In genomic region chr1:61395156-61395555, GRCh38 we compare ENCODE assay signal across 23 cellular contexts.
"Had no signal": no experiment of that assay in that cellular context is flagged by ENCODE, and none has a peak within 500 bp of the region (broad histone marks: within the 10 kb centered on the region; RNA-seq: fewer than 3 reads in every experiment).

No MANE protein-coding gene starts in this region.

- H3K4me1 Mint-ChIP-seq: activated T-helper 17 cell treated with anti-CD3 and anti-CD28 coated beads, Interleukin-2, amount 50 U/mL, for 72 hours; immature natural killer cell; natural killer cell; stimulated activated memory B cell treated with anti-CD40 and anti-IgM and Interleukin-4, amounts not matched to agents 10 μg/mL and 1 μg/mL and 100 μg/mL, for 72 hours had no signal

- H3K36me3 ChIP-seq: neutrophil, ovary, transverse colon had no signal

- H3K9me3 Mint-ChIP-seq: activated T-cell treated with anti-CD3 and anti-CD28 coated beads, Interleukin-2, amount 50 U/mL, for 24 hours; activated T-helper 17 cell treated with anti-CD3 and anti-CD28 coated beads, Interleukin-2, amount 50 U/mL, for 72 hours; effector memory CD8-positive, alpha-beta T cell; immature natural killer cell; natural killer cell; stimulated activated memory B cell treated with anti-CD40 and anti-IgM and Interleukin-4, amounts not matched to agents 10 μg/mL and 1 μg/mL and 100 μg/mL, for 72 hours had no signal

- H3K9me3 ChIP-seq: esophagus muscularis mucosa, left ventricle myocardium inferior, neutrophil, ovary, stomach, suprapubic skin, transverse colon had no signal

- H3K27me3 Mint-ChIP-seq: activated naive CD8-positive, alpha-beta T cell; activated T-cell treated with anti-CD3 and anti-CD28 coated beads, Interleukin-2, amount 50 U/mL, for 24 hours; activated T-helper 17 cell treated with anti-CD3 and anti-CD28 coated beads, Interleukin-2, amount 50 U/mL, for 72 hours; effector memory CD8-positive, alpha-beta T cell had no signal

- H3K27me3 ChIP-seq: dorsolateral prefrontal cortex, esophagus muscularis mucosa, foreskin keratinocyte, hepatocyte, neutrophil, ovary, stomach, suprapubic skin, transverse colon had no signal

- H3K4me3 ChIP-seq: dorsolateral prefrontal cortex, esophagus muscularis mucosa, hepatocyte, left ventricle myocardium inferior, ovary, stomach, suprapubic skin, transverse colon had no signal

- H3K36me3 Mint-ChIP-seq: immature natural killer cell; natural killer cell; stimulated activated memory B cell treated with anti-CD40 and anti-IgM and Interleukin-4, amounts not matched to agents 10 μg/mL and 1 μg/mL and 100 μg/mL, for 72 hours had no signal

- H3K27ac Mint-ChIP-seq: activated naive CD8-positive, alpha-beta T cell; activated T-cell treated with anti-CD3 and anti-CD28 coated beads, Interleukin-2, amount 50 U/mL, for 24 hours; activated T-helper 17 cell treated with anti-CD3 and anti-CD28 coated beads, Interleukin-2, amount 50 U/mL, for 72 hours; effector memory CD8-positive, alpha-beta T cell; immature natural killer cell; natural killer cell; stimulated activated memory B cell treated with anti-CD40 and anti-IgM and Interleukin-4, amounts not matched to agents 10 μg/mL and 1 μg/mL and 100 μg/mL, for 72 hours had no signal

- DNase-seq: activated T-cell treated with anti-CD3 and anti-CD28 coated beads, Interleukin-2, amount 50 U/mL, for 24 hours; caudate nucleus; dorsolateral prefrontal cortex; effector memory CD8-positive, alpha-beta T cell; foreskin keratinocyte; glutamatergic neuron; immature natural killer cell; left ventricle myocardium inferior; midbrain; natural killer cell; ovary; right cardiac atrium; small intestine; stomach; T-helper 9 cell; transverse colon had no signal

- H3K4me1 ChIP-seq: foreskin keratinocyte had no signal

- H3K27ac ChIP-seq: dorsolateral prefrontal cortex, foreskin keratinocyte, hepatocyte, left ventricle myocardium inferior, neutrophil, ovary, stomach, suprapubic skin, transverse colon had no signal

- H3K4me3 Mint-ChIP-seq: activated naive CD8-positive, alpha-beta T cell; activated T-cell treated with anti-CD3 and anti-CD28 coated beads, Interleukin-2, amount 50 U/mL, for 24 hours; activated T-helper 17 cell treated with anti-CD3 and anti-CD28 coated beads, Interleukin-2, amount 50 U/mL, for 72 hours; effector memory CD8-positive, alpha-beta T cell; immature natural killer cell; natural killer cell; stimulated activated memory B cell treated with anti-CD40 and anti-IgM and Interleukin-4, amounts not matched to agents 10 μg/mL and 1 μg/mL and 100 μg/mL, for 72 hours had no signal
